7 cellular contexts compared by ENCODE assay signal in the genomic region with DNA sequence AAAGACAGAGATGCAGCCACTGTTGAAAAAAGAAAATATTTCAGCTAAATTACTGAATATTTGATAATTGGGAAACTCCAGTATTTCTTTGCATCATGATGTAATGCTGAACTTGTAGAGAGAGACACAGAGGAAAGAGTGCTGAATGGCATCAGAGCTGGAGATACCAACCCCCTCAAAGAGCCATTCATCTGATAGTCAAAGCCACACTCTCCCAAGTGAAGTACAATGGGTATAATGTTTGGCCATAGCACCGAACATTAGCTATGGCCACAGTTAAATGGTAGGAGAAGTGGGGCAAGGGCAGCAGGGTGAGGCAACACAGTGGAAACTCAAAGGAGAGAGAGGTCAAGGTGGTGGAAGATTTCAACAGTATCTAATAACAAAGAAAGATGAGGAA.
"Had no signal": no experiment of that assay in that cellular context is flagged by ENCODE, and none has a peak within 500 bp of the region (broad histone marks: within the 10 kb centered on the region; RNA-seq: fewer than 3 reads in every experiment).

No MANE protein-coding gene starts in this region.

- DNase-seq: H9, HCEC 1CT, IMR-90, KG1 had no signal

- ATAC-seq: GM23338, HepG2, K562 had no signal

- H3K27ac Mint-ChIP-seq: GM23338, H9 had no signal

- H3K4me1 Mint-ChIP-seq: GM23338 had no signal

- H3K4me3 Mint-ChIP-seq: GM23338, H9 had no signal
